In the genomic region with DNA sequence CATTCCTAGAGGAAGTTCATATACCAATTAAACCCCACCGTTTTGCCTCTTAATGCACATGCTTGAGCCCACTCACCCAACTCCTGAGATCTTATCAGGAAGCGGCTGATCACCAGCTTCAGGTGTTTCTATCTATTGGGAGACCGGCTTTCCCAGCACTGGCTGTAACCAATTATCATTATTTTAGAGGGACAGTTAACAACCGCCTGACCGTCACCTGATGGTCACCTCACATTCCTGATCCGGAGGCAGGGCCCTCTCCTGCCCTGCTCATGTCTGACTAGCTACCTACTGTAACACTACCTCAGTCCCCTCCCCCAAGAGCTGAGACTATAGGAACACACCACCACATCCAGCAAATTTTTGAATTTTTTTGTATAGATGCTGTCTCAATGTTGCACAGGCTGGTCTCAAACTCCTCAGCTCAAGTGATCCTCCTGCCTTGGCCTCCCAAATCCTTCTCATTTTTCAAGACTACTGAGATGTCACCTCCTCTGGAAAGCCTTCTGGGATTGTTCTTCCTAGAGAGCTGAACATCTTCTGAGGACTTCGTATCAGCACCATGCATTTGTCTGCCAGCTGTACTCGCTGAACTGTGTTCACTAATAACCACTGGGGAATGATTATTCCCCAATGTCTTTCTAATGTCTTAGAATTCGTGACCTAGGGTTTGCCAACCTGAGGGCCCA, we compare ENCODE assay signal across 28 cellular contexts.
"Had no signal": no experiment of that assay in that cellular context is flagged by ENCODE, and none has a peak within 500 bp of the region (broad histone marks: within the 10 kb centered on the region; RNA-seq: fewer than 3 reads in every experiment).

No MANE protein-coding gene starts in this region.

- H3K4me1 ChIP-seq: foreskin keratinocyte, pancreas, right lobe of liver, suprapubic skin, transverse colon had no signal

- H3K27me3 ChIP-seq: esophagus muscularis mucosa, gastroesophageal sphincter, hepatocyte, pancreas, right lobe of liver, suprapubic skin, upper lobe of right lung, uterus had no signal

- H3K36me3 ChIP-seq: esophagus muscularis mucosa, gastroesophageal sphincter, heart left ventricle, lower lobe of right lung, pancreas, right lobe of liver, suprapubic skin, transverse colon, upper lobe of right lung, uterus had no signal

- H3K4me3 ChIP-seq: esophagus muscularis mucosa, gastroesophageal sphincter, heart left ventricle, hepatocyte, lower lobe of right lung, pancreas, right lobe of liver, suprapubic skin, transverse colon, upper lobe of right lung, uterus had no signal

- H3K27ac ChIP-seq: esophagus muscularis mucosa, foreskin keratinocyte, gastroesophageal sphincter, heart left ventricle, hepatocyte, lower lobe of right lung, pancreas, right lobe of liver, suprapubic skin, transverse colon, upper lobe of right lung, uterus had no signal

- DNase-seq: cerebellar nuclear complex; effector CD8-positive, alpha-beta T cell; foreskin keratinocyte; heart left ventricle; left ventricle myocardium superior; lower lobe of right lung; naive thymus-derived CD4-positive, alpha-beta T cell; nephron progenitor cell; occipital lobe; pancreas; retina; right lobe of liver; small intestine; stimulated activated CD4-positive, alpha-beta T cell treated with anti-CD3 and anti-CD28 coated beads, Interleukin-12 subunit alpha, Interleukin-12 subunit beta, amount 100 ng/mL, for 4 hours; stimulated activated CD4-positive, alpha-beta T cell treated with anti-CD3 and anti-CD28 coated beads, Interleukin-1b, Interleukin-23, amount 100 ng/mL, for 48 hours; stimulated activated CD4-positive, alpha-beta T cell treated with anti-CD3 and anti-CD28 coated beads, Interleukin-4, amount 100 ng/mL, for 1 hour; stimulated activated CD8-positive, alpha-beta memory T cell treated with anti-CD3 and anti-CD28 coated beads, Interleukin-4, amount 100 ng/mL, for 48 hours; stimulated activated naive CD4-positive, alpha-beta T cell; stimulated activated naive CD8-positive, alpha-beta T cell treated with anti-CD3 and anti-CD28 coated beads, Interleukin-15, amount 100 ng/mL, for 72 hours; transverse colon; upper lobe of right lung; uterus had no signal

- H3K4me2 ChIP-seq: hepatocyte had no signal

- H3K9me3 ChIP-seq: gastroesophageal sphincter, lower lobe of right lung, pancreas, right lobe of liver, suprapubic skin, transverse colon, upper lobe of right lung, uterus had no signal

- ATAC-seq: foreskin keratinocyte; gastroesophageal sphincter; heart left ventricle; left ventricle myocardium superior; lower lobe of right lung; naive thymus-derived CD4-positive, alpha-beta T cell; pancreas; right lobe of liver; stimulated activated naive CD8-positive, alpha-beta T cell treated with anti-CD3 and anti-CD28 coated beads, Interleukin-15, amount 100 ng/mL, for 72 hours; upper lobe of right lung had no signal

- FAIRE-seq: endothelial cell of umbilical vein, keratinocyte, pancreas, small intestine had no signal

- H3K79me2 ChIP-seq: hepatocyte had no signal

- H2AFZ ChIP-seq: hepatocyte had no signal
